In genomic region chr22:44112191-44112590, GRCh38 we compare ENCODE assay signal across 12 cellular contexts.
"Had no signal": no experiment of that assay in that cellular context is flagged by ENCODE, and none has a peak within 500 bp of the region (broad histone marks: within the 10 kb centered on the region; RNA-seq: fewer than 3 reads in every experiment).

No MANE protein-coding gene starts in this region.

- H3K36me3 ChIP-seq: prostate gland, uterus had no signal

- H3K9me3 ChIP-seq: prostate gland, uterus had no signal

- H3K27me3 ChIP-seq: uterus had no signal

- H3K27ac ChIP-seq: coronary artery, prostate gland, uterus had no signal

- H3K4me3 ChIP-seq: coronary artery, lung, prostate gland, uterus had no signal

- H3K4me1 ChIP-seq: prostate gland, uterus had no signal

- DNase-seq: activated CD4-positive, alpha-beta T cell treated with anti-CD3 and anti-CD28 coated beads for 48 hours; activated naive CD4-positive, alpha-beta T cell treated with Interleukin-2 at 50 U/mL for 16 hours; effector CD4-positive, alpha-beta T cell; hypothalamus; naive thymus-derived CD4-positive, alpha-beta T cell; occipital lobe; stimulated activated CD4-positive, alpha-beta T cell treated with anti-CD3 and anti-CD28 coated beads, Interleukin-4, amount 100 ng/mL, for 1 hour; stimulated activated CD8-positive, alpha-beta memory T cell treated with anti-CD3 and anti-CD28 coated beads, Interleukin-4, amount 100 ng/mL, for 48 hours; uterus had no signal

- ATAC-seq: naive thymus-derived CD4-positive, alpha-beta T cell had no signal
